ENCODE assay signal across 8 cellular contexts in the genomic region with DNA sequence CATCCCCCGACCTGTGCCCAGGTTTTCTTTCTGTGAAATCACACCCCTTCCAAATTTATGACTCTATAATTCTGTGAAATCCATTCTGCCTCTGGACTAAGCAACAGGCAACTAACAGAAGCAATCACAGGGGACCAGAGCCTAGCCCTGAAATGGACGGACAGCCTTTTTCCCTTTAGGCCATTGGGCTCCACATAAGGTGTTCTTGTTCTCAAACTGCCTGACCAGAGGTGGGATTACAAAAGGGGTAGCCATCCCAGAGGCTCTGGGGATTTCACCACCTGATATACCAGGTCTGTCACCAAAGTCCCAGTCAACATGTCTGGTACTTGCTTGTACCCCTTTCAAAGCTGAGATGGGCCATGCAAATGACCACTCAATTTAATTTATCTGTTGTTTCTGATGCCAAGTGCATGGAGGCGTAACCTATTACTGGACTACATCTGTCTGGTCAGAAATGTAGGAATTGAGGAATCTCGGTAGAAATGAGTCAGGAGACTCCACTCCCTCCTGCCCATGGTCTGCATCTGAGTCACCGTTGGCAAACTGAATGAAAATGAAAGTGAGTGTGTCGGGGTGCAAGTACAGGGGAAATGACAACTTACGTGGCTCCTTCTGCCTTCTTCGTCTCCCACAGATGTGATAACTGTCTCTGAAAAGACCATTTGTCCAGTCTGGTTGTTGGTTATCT. TPM values are rescaled to one million over a fixed set of nuclear protein-coding genes. Genes with fewer than 3 reads are reported as not detected.
DNase-seq lines count a peak whose midpoint lies in the region; ATAC-seq and TF ChIP-seq lines count a peak whose summit lies in the region.

No MANE protein-coding gene starts in this region.

- H3K4me3 ChIP-seq in GM12865 (ENCODE audit: low read depth, low read length) (no peak overlapping the region), WI38 (ENCODE audit: low read depth, low read length) (peak overlapping the region; percentile 41)

- no peaks in the 10 kb centered on the region for H3K27me3 ChIP-seq in foreskin keratinocyte

- no peak overlapping the region for H3K27ac Mint-ChIP-seq in endothelial cell (ENCODE audit: unreplicated experiment)

- peaks cover 39% of the 10 kb centered on the region for H3K4me1 ChIP-seq in foreskin keratinocyte

- H3K27ac ChIP-seq in foreskin keratinocyte: peak overlapping the region; percentile 51

- no peaks in the 10 kb centered on the region for H3K9me3 Mint-ChIP-seq in endothelial cell (ENCODE audit: unreplicated experiment)

- no peak for TF ChIP-seq CTCF in GM12865 (IDR thresholded peaks at IDR 0.05; ENCODE audit: insufficient read depth, low read depth, low read length, missing control alignments)
- TF ChIP-seq CTCF in WI38 (IDR thresholded peaks at IDR 0.05; ENCODE audit: low read depth, low read length): no peak
- TF ChIP-seq CTCF in foreskin keratinocyte (conservative IDR thresholded peaks at IDR 0.05): no peak
- no peak for TF ChIP-seq CTCF in endothelial cell (IDR thresholded peaks at IDR 0.05; ENCODE audit: unreplicated experiment)

- DNase-seq in 8988T (peak; percentile 74), GM12865 (ENCODE audit: low read depth) (peak; percentile 40), foreskin keratinocyte (peak; percentile 76 to 88), NCI-H1092 (lab: John Stamatoyannopoulos, UW) (no peak), epidermal melanocyte (ENCODE audit: insufficient read length, low spot score) (no peak), endothelial cell (ENCODE audit: low spot score) (no peak)

- no peaks in the 10 kb centered on the region for H3K36me3 Mint-ChIP-seq in endothelial cell (ENCODE audit: low read depth, unreplicated experiment)

- H3K27me3 Mint-ChIP-seq in endothelial cell (ENCODE audit: unreplicated experiment): peaks cover 1% of the 10 kb centered on the region

- H3K4me3 Mint-ChIP-seq in endothelial cell (ENCODE audit: unreplicated experiment): no peak overlapping the region

- peak; percentile 68 for ATAC-seq in foreskin keratinocyte
- no peak for ATAC-seq in HG02571 (IDR thresholded peaks at IDR 0.05; ENCODE audit: unreplicated experiment)

- no peaks in the 10 kb centered on the region for H3K4me1 Mint-ChIP-seq in endothelial cell (ENCODE audit: unreplicated experiment)

RNA-seq across cellular contexts. Expression of gene DKK3, which starts 10.2 kb away (rescaled TPM):
- total RNA-seq in foreskin keratinocyte: 271 and 323 TPM in 2 replicates
- 197 and 257 TPM in 2 replicates for polyA plus RNA-seq in foreskin keratinocyte
- total RNA-seq in endothelial cell (ENCODE audit: unreplicated experiment): 8.4 TPM

Comparison
In these comparisons a context has a peak if more than half of its experiments do, and no peak if none do; other contexts are left out.
1. DNase-seq: peak in 8988T (single experiment), GM12865 (single experiment) and foreskin keratinocyte (2 of 2); none in NCI-H1092 (single experiment), epidermal melanocyte (single experiment) and endothelial cell (single experiment).
2. RNA of gene DKK3, which starts 10.2 kb away (total RNA-seq): 271 to 323 TPM in foreskin keratinocyte; 8.4 TPM in endothelial cell (single experiment); every median in the first group is over 10 times any median in the second.